35 cellular contexts compared by ENCODE assay signal in genomic region chr6:117303323-117303722, GRCh38. TPM values are rescaled to one million over a fixed set of nuclear protein-coding genes. Genes with fewer than 3 reads are reported as not detected.
"Had no signal": no experiment of that assay in that cellular context is flagged by ENCODE, and none has a peak within 500 bp of the region (broad histone marks: within the 10 kb centered on the region; RNA-seq: fewer than 3 reads in every experiment).

No MANE protein-coding gene starts in this region.

- H3K27me3 Mint-ChIP-seq: activated CD4-positive, alpha-beta memory T cell treated with anti-CD3 and anti-CD28 coated beads for 36 hours had no signal

- H3K27ac Mint-ChIP-seq: activated CD4-positive, alpha-beta memory T cell treated with anti-CD3 and anti-CD28 coated beads for 36 hours; activated CD4-positive, alpha-beta T cell treated with anti-CD3 and anti-CD28 coated beads for 36 hours; activated CD4-positive, alpha-beta T cell treated with anti-CD3 and anti-CD28 coated beads, Interleukin-2, amount 10 ng/mL, durations not matched to agents 24 days and 14 days; activated CD8-positive, alpha-beta memory T cell treated with anti-CD3 and anti-CD28 coated beads, Interleukin-2, amount 10 ng/mL, durations not matched to agents 7 days and 5 days; activated CD8-positive, alpha-beta T cell treated with anti-CD3 and anti-CD28 coated beads, Interleukin-2, amount 10 ng/mL, durations not matched to agents 7 days and 5 days; activated naive CD4-positive, alpha-beta T cell treated with anti-CD3 and anti-CD28 coated beads for 36 hours; activated naive CD4-positive, alpha-beta T cell treated with anti-CD3 and anti-CD28 coated beads, Interleukin-2, amount 50 U/mL, for 24 hours; activated naive CD8-positive, alpha-beta T cell treated with anti-CD3 and anti-CD28 coated beads for 36 hours; activated naive CD8-positive, alpha-beta T cell treated with anti-CD3 and anti-CD28 coated beads, Interleukin-2, amount 50 U/mL, for 24 hours; activated T-helper 1 cell treated with anti-CD3 and anti-CD28 coated beads, Interleukin-12 subunit alpha, Interleukin-12 subunit beta, Interleukin-2, Interleukin-4 antibody, amounts not matched to agents 30 ng/mL and 10 ng/mL and 1 ng/mL, durations not matched to agents 14 hours and 24 hours and 36 hours; activated T-helper 2 cell treated with anti-CD3 and anti-CD28 coated beads, Interferon-gamma antibody, Interleukin-2, Interleukin-4, amounts not matched to agents 10 μg/mL and 5 μg/mL and 100 μg/mL, durations not matched to agents 14 hours and 24 hours and 36 hours; effector memory CD8-positive, alpha-beta T cell had no signal

- DNase-seq: activated CD4-positive, alpha-beta memory T cell treated with anti-CD3 and anti-CD28 coated beads for 36 hours; activated CD4-positive, alpha-beta T cell treated with anti-CD3 and anti-CD28 coated beads for 36 hours; activated CD4-positive, alpha-beta T cell treated with anti-CD3 and anti-CD28 coated beads, Interleukin-2, amount 10 ng/mL, durations not matched to agents 24 days and 14 days; activated CD4-positive, CD25-positive, alpha-beta regulatory T cell; activated CD4-positive, CD25-positive, alpha-beta regulatory T cell treated with anti-CD3 and anti-CD28 coated beads, Interleukin-2, amount 50 U/mL, for 72 hours; activated CD8-positive, alpha-beta memory T cell treated with anti-CD3 and anti-CD28 coated beads, Interleukin-2, amount 10 ng/mL, durations not matched to agents 7 days and 5 days; activated CD8-positive, alpha-beta memory T cell treated with anti-CD3 and anti-CD28 coated beads, Interleukin-2, amount 50 U/mL, for 4 hours; activated CD8-positive, alpha-beta T cell treated with anti-CD3 and anti-CD28 coated beads, Interleukin-2, amount 10 ng/mL, durations not matched to agents 7 days and 5 days; activated effector memory CD4-positive, alpha-beta T cell treated with anti-CD3 and anti-CD28 coated beads, Interleukin-2, amount 50 U/mL, for 16 hours; activated naive CD4-positive, alpha-beta T cell treated with anti-CD3 and anti-CD28 coated beads for 36 hours; activated naive CD8-positive, alpha-beta T cell treated with anti-CD3 and anti-CD28 coated beads for 36 hours; activated naive CD8-positive, alpha-beta T cell treated with anti-CD3 and anti-CD28 coated beads, Interleukin-2, amount 50 U/mL, for 24 hours; activated T-cell treated with anti-CD3 and anti-CD28 coated beads, Interleukin-2, amount 50 U/mL, for 1 hour; activated T-cell treated with anti-CD3 and anti-CD28 coated beads, Interleukin-2, amount 50 U/mL, for 48 hours; adrenal gland; amygdala; aorta; body of pancreas; caudate nucleus; cortex of kidney; dermis blood vessel endothelial cell; effector CD4-positive, alpha-beta T cell; effector memory CD8-positive, alpha-beta T cell; erythroblast; foreskin keratinocyte; T-helper 2 cell had no signal

- H3K9me3 ChIP-seq: adrenal gland, body of pancreas, esophagus muscularis mucosa, gastroesophageal sphincter had no signal

- H3K4me3 Mint-ChIP-seq: activated CD4-positive, alpha-beta memory T cell treated with anti-CD3 and anti-CD28 coated beads for 36 hours; activated CD4-positive, alpha-beta T cell treated with anti-CD3 and anti-CD28 coated beads for 36 hours; activated CD4-positive, alpha-beta T cell treated with anti-CD3 and anti-CD28 coated beads, Interleukin-2, amount 10 ng/mL, durations not matched to agents 24 days and 14 days; activated CD8-positive, alpha-beta memory T cell treated with anti-CD3 and anti-CD28 coated beads, Interleukin-2, amount 10 ng/mL, durations not matched to agents 7 days and 5 days; activated CD8-positive, alpha-beta T cell treated with anti-CD3 and anti-CD28 coated beads, Interleukin-2, amount 10 ng/mL, durations not matched to agents 7 days and 5 days; activated naive CD4-positive, alpha-beta T cell treated with anti-CD3 and anti-CD28 coated beads for 36 hours; activated naive CD4-positive, alpha-beta T cell treated with anti-CD3 and anti-CD28 coated beads, Interleukin-2, amount 50 U/mL, for 24 hours; activated naive CD8-positive, alpha-beta T cell treated with anti-CD3 and anti-CD28 coated beads for 36 hours; activated naive CD8-positive, alpha-beta T cell treated with anti-CD3 and anti-CD28 coated beads, Interleukin-2, amount 50 U/mL, for 24 hours; activated T-helper 1 cell treated with anti-CD3 and anti-CD28 coated beads, Interleukin-12 subunit alpha, Interleukin-12 subunit beta, Interleukin-2, Interleukin-4 antibody, amounts not matched to agents 30 ng/mL and 10 ng/mL and 1 ng/mL, durations not matched to agents 14 hours and 24 hours and 36 hours; effector memory CD8-positive, alpha-beta T cell had no signal

- H3K27ac ChIP-seq: adrenal gland, body of pancreas, esophagus muscularis mucosa, foreskin keratinocyte, gastroesophageal sphincter had no signal

- H3K36me3 ChIP-seq: adrenal gland, esophagus muscularis mucosa, gastroesophageal sphincter had no signal

- H3K9me3 Mint-ChIP-seq: activated CD4-positive, alpha-beta memory T cell treated with anti-CD3 and anti-CD28 coated beads for 36 hours; activated CD4-positive, alpha-beta T cell treated with anti-CD3 and anti-CD28 coated beads, Interleukin-2, amount 10 ng/mL, durations not matched to agents 24 days and 14 days; activated naive CD4-positive, alpha-beta T cell treated with anti-CD3 and anti-CD28 coated beads for 36 hours; activated naive CD4-positive, alpha-beta T cell treated with anti-CD3 and anti-CD28 coated beads, Interleukin-2, amount 50 U/mL, for 24 hours; activated naive CD8-positive, alpha-beta T cell treated with anti-CD3 and anti-CD28 coated beads for 36 hours; activated naive CD8-positive, alpha-beta T cell treated with anti-CD3 and anti-CD28 coated beads, Interleukin-2, amount 50 U/mL, for 24 hours; activated T-helper 1 cell treated with anti-CD3 and anti-CD28 coated beads, Interleukin-12 subunit alpha, Interleukin-12 subunit beta, Interleukin-2, Interleukin-4 antibody, amounts not matched to agents 30 ng/mL and 10 ng/mL and 1 ng/mL, durations not matched to agents 14 hours and 24 hours and 36 hours; activated T-helper 2 cell treated with anti-CD3 and anti-CD28 coated beads, Interferon-gamma antibody, Interleukin-2, Interleukin-4, amounts not matched to agents 10 μg/mL and 5 μg/mL and 100 μg/mL, durations not matched to agents 14 hours and 24 hours and 36 hours; effector memory CD8-positive, alpha-beta T cell had no signal

- H3K4me1 Mint-ChIP-seq: activated CD4-positive, alpha-beta T cell treated with anti-CD3 and anti-CD28 coated beads for 36 hours; activated CD4-positive, alpha-beta T cell treated with anti-CD3 and anti-CD28 coated beads, Interleukin-2, amount 10 ng/mL, durations not matched to agents 24 days and 14 days; activated CD8-positive, alpha-beta memory T cell treated with anti-CD3 and anti-CD28 coated beads, Interleukin-2, amount 10 ng/mL, durations not matched to agents 7 days and 5 days; activated naive CD4-positive, alpha-beta T cell treated with anti-CD3 and anti-CD28 coated beads, Interleukin-2, amount 50 U/mL, for 24 hours; activated naive CD8-positive, alpha-beta T cell treated with anti-CD3 and anti-CD28 coated beads for 36 hours; activated naive CD8-positive, alpha-beta T cell treated with anti-CD3 and anti-CD28 coated beads, Interleukin-2, amount 50 U/mL, for 24 hours had no signal

- H3K4me3 ChIP-seq: adrenal gland, body of pancreas, esophagus muscularis mucosa, gastroesophageal sphincter had no signal

- H3K36me3 Mint-ChIP-seq: activated CD4-positive, alpha-beta memory T cell treated with anti-CD3 and anti-CD28 coated beads for 36 hours; activated CD8-positive, alpha-beta memory T cell treated with anti-CD3 and anti-CD28 coated beads, Interleukin-2, amount 10 ng/mL, durations not matched to agents 7 days and 5 days; activated naive CD4-positive, alpha-beta T cell treated with anti-CD3 and anti-CD28 coated beads, Interleukin-2, amount 50 U/mL, for 24 hours; activated naive CD8-positive, alpha-beta T cell treated with anti-CD3 and anti-CD28 coated beads for 36 hours had no signal

- H3K27me3 ChIP-seq: adrenal gland, body of pancreas, esophagus muscularis mucosa, gastroesophageal sphincter had no signal

- H3K4me1 ChIP-seq: adrenal gland, body of pancreas, esophagus muscularis mucosa, foreskin keratinocyte, gastroesophageal sphincter had no signal

- ATAC-seq: activated CD4-positive, alpha-beta T cell treated with anti-CD3 and anti-CD28 coated beads for 36 hours; activated CD8-positive, alpha-beta memory T cell treated with anti-CD3 and anti-CD28 coated beads, Interleukin-2, amount 10 ng/mL, durations not matched to agents 7 days and 5 days; activated CD8-positive, alpha-beta T cell treated with anti-CD3 and anti-CD28 coated beads, Interleukin-2, amount 10 ng/mL, durations not matched to agents 7 days and 5 days; activated naive CD8-positive, alpha-beta T cell treated with anti-CD3 and anti-CD28 coated beads, Interleukin-2, amount 50 U/mL, for 24 hours; body of pancreas; effector memory CD8-positive, alpha-beta T cell; foreskin keratinocyte; gastroesophageal sphincter had no signal

RNA-seq across cellular contexts. Expression of gene VGLL2, which starts 38.0 kb away (rescaled TPM):
- total RNA-seq: activated CD4-positive, alpha-beta memory T cell treated with anti-CD3 and anti-CD28 coated beads for 36 hours; activated CD4-positive, alpha-beta T cell treated with anti-CD3 and anti-CD28 coated beads for 36 hours; activated CD4-positive, alpha-beta T cell treated with anti-CD3 and anti-CD28 coated beads, Interleukin-2, amount 10 ng/mL, durations not matched to agents 24 days and 14 days; activated CD8-positive, alpha-beta memory T cell treated with anti-CD3 and anti-CD28 coated beads for 36 hours; activated CD8-positive, alpha-beta memory T cell treated with anti-CD3 and anti-CD28 coated beads, Interleukin-2, amount 10 ng/mL, durations not matched to agents 7 days and 5 days; activated CD8-positive, alpha-beta T cell treated with anti-CD3 and anti-CD28 coated beads, Interleukin-2, amount 10 ng/mL, durations not matched to agents 7 days and 5 days; activated naive CD4-positive, alpha-beta T cell treated with anti-CD3 and anti-CD28 coated beads for 36 hours; activated naive CD8-positive, alpha-beta T cell treated with anti-CD3 and anti-CD28 coated beads for 36 hours; activated T-helper 1 cell treated with anti-CD3 and anti-CD28 coated beads, Interleukin-12 subunit alpha, Interleukin-12 subunit beta, Interleukin-2, Interleukin-4 antibody, amounts not matched to agents 30 ng/mL and 10 ng/mL and 1 ng/mL, durations not matched to agents 14 hours and 24 hours and 36 hours; activated T-helper 2 cell treated with anti-CD3 and anti-CD28 coated beads, Interferon-gamma antibody, Interleukin-2, Interleukin-4, amounts not matched to agents 10 μg/mL and 5 μg/mL and 100 μg/mL, durations not matched to agents 14 hours and 24 hours and 36 hours; adrenal gland; aorta; chondrocyte; dermis blood vessel endothelial cell; esophagus muscularis mucosa; foreskin keratinocyte; gastroesophageal sphincter; glomerular endothelial cell; T-helper 1 cell treated with Interleukin-12 subunit alpha and Interleukin-12 subunit beta and Interleukin-4 antibody, amounts not matched to agents 30 ng/mL and 1 ng/mL, for 36 hours had no signal
- polyA plus RNA-seq: adrenal gland, aorta, foreskin keratinocyte had no signal
